ENCODE assay signal across 24 cellular contexts in the genomic region with DNA sequence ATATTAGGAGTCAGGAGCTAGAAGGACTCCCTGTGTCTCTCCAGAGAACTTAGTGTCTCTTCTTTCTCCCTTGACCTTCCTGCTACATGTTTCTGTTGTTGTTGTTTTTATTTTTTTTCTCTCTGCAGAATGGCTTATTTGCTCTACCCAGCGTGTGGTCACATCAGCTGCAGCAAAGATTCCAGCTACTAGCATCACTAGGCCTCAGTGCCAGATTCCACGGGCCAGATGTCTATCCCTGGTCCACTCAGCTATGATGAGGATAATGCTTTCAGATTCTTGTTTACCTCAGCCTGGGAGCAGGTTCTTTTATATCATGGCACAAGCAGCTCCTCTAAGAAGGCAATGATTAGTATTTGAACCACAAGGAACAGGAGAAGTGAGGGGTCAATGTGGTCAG.
A peak's percentile ranks its signal among the peaks of the same experiment; 100 is the strongest.
DNase-seq lines count a peak whose midpoint lies in the region; ATAC-seq, FAIRE-seq and TF ChIP-seq lines count a peak whose summit lies in the region.
"Had no signal": no experiment of that assay in that cellular context is flagged by ENCODE, and none has a peak within 500 bp of the region (broad histone marks: within the 10 kb centered on the region; RNA-seq: fewer than 3 reads in every experiment).

No MANE protein-coding gene starts in this region.

- intact Hi-C loops in HepG2 (cut with micrococcal nuclease; ENCODE audit: unreplicated experiment) (loop anchor here (10.0 kb wide), 1 partner anchor 293 kb away; no protein-coding TSS in a partner anchor), right lobe of liver (cut with DNase I) (no loop called here), IMR-90 (cut with micrococcal nuclease) (no loop called here), stomach (cut with DNase I; ENCODE audit: low total_unique reads) (no loop called here)

- H3K9ac ChIP-seq in HepG2 (ENCODE audit: insufficient read depth, low read depth, low read length) (no peak overlapping the region), IMR-90 (ENCODE audit: low read depth, low read length) (no peak overlapping the region), Karpas-422 (ENCODE audit: low read length) (no peak overlapping the region)

- dilution Hi-C loops in IMR-90 (cut with HindIII; ENCODE audit: low sequenced_read_pairs, unreplicated experiment) = no loop called here

- no peak overlapping the region for H3K56ac ChIP-seq in IMR-90 (ENCODE audit: extremely low read depth, insufficient read depth, low read length)

- no peak overlapping the region for H4K5ac ChIP-seq in IMR-90 (ENCODE audit: low read depth, low read length)

- 0 out of 2 replicates have a peak overlapping the region, but pooled peaks have one; percentile 14 for H3K23ac ChIP-seq in IMR-90 (ENCODE audit: low read depth, low read length)

- no peak overlapping the region for H3K18ac ChIP-seq in IMR-90 (ENCODE audit: low read depth, low read length)

- H3K79me2 ChIP-seq in HepG2 (ENCODE audit: insufficient read depth, low read length) (peaks cover 19% of the 10 kb centered on the region), Karpas-422 (ENCODE audit: low read length) (no peaks in the 10 kb centered on the region)

- H2AK9ac ChIP-seq in IMR-90 (replicated peaks; ENCODE audit: low read depth, low read length, poor library complexity) = no peak overlapping the region

- no peak overlapping the region for H2BK5ac ChIP-seq in IMR-90 (ENCODE audit: low read depth, low read length, poor library complexity, severe bottlenecking)

- WGBS in HepG2 (ENCODE audit: low lambda C conversion rate) = 98% methylated on average over 2 of the region's 2 CpGs
- 100% methylated on average over 1 of the region's 2 CpGs for WGBS in right lobe of liver (ENCODE audit: insufficient coverage, low coverage, low lambda C conversion rate, missing lambda C conversion rate)
- WGBS in IMR-90 (ENCODE audit: extremely low coverage in 2 of 2, insufficient read length in 1 of 2), 2 experiments = no CpG with 5 or more reads among the region's 2 CpGs
- WGBS in stomach, 5 donors = 65 to 87% (median 79%) methylated on average over 2 of the region's 2 CpGs

- H3K14ac ChIP-seq in IMR-90 (replicated peaks; ENCODE audit: low read depth, low read length) = 0 out of 2 replicates have a peak overlapping the region, but pooled peaks have one; percentile 40

- no peak overlapping the region for H4K8ac ChIP-seq in IMR-90 (ENCODE audit: low read depth in 2 of 2, low read length in 2 of 2)

- FAIRE-seq in HepG2 (lab: Jason Lieb, UNC) (no peak), GM12891 (lab: Jason Lieb, UNC) (no peak)
- FAIRE-seq: A549 had no signal

- TF ChIP-seq EP300 in HepG2 (IDR thresholded peaks at IDR 0.05; ENCODE audit: low read depth in 2 of 2, low read length in 2 of 2) = no peak
- TF ChIP-seq EP300 in HepG2 (CRISPR knock-in tag; IDR thresholded peaks at IDR 0.05; ENCODE audit: borderline replicate concordance) = no peak
- TF ChIP-seq EP300 in stomach (IDR thresholded peaks at IDR 0.05) = no peak

- no peak overlapping the region for H2BK20ac ChIP-seq in IMR-90 (ENCODE audit: low read depth, low read length)

- H4K20me1 ChIP-seq in HepG2 (ENCODE audit: insufficient read depth, low read length) = no peaks in the 10 kb centered on the region
- no peaks in the 10 kb centered on the region for H4K20me1 ChIP-seq in IMR-90 (ENCODE audit: insufficient read depth, low read length)
- H4K20me1 ChIP-seq in Karpas-422 (ENCODE audit: insufficient read depth, low read depth, low read length) = no peaks in the 10 kb centered on the region

- no peaks in the 10 kb centered on the region for H3K9me2 ChIP-seq in Karpas-422 (replicated peaks; ENCODE audit: insufficient read depth, low read length)

- no peak overlapping the region for H3K4ac ChIP-seq in IMR-90 (ENCODE audit: low read depth, low read length)

- CTCF ChIA-PET in HepG2 (lab: Yijun Ruan, JAX; ENCODE audit: low intra/inter-chr PET ratio, low total read pairs) = no interaction called here
- CTCF ChIA-PET in IMR-90 (lab: Yijun Ruan, JAX) = interaction anchor here (0.5 to 0.6 kb wide), 2 partner anchors 17 to 221 kb away, joined by 3 read pairs; no protein-coding TSS in a partner anchor

- H3K79me1 ChIP-seq in IMR-90 (ENCODE audit: low read depth in 1 of 2, low read length in 2 of 2) = peaks cover 12 to 13% of the 10 kb centered on the region in 2 experiments; a peak in 3 of 4 replicates

- H3K9me1 ChIP-seq in IMR-90 (ENCODE audit: insufficient read depth, low read length) = no peaks in the 10 kb centered on the region

- TF ChIP-seq CTCF in HepG2 (CRISPR knock-in tag; IDR thresholded peaks at IDR 0.05) (no peak), right lobe of liver (IDR thresholded peaks at IDR 0.05) (no peak), IMR-90 (conservative IDR thresholded peaks at IDR 0.05; ENCODE audit: low read depth, low read length) (no peak), fibroblast of mammary gland (conservative IDR thresholded peaks at IDR 0.05; ENCODE audit: control insufficient read depth, insufficient read depth, low read depth, low read length) (no peak), stomach (IDR thresholded peaks at IDR 0.05) (no peak)

- H3K4me1 ChIP-seq in HepG2 (ENCODE audit: insufficient read depth, low read length) (peaks cover 19% of the 10 kb centered on the region), right lobe of liver (no peaks in the 10 kb centered on the region), IMR-90 (ENCODE audit: control insufficient read depth, insufficient read depth, low read length) (0 out of 2 replicates have a peak, but pooled peaks cover 2% of the 10 kb centered on the region), stomach (peaks cover 15 to 47% (median 35%) of the 10 kb centered on the region in 4 donors), Karpas-422 (ENCODE audit: low read length) (no peaks in the 10 kb centered on the region)
- H3K4me1 ChIP-seq: A549 had no signal

- peaks cover 3 to 8% of the 10 kb centered on the region in 2 experiments; a peak in 3 of 5 replicates for H3K36me3 ChIP-seq in HepG2 (replicated peaks in 1 of 2; ENCODE audit: control insufficient read depth in 1 of 2, insufficient read depth in 2 of 2, low read length in 2 of 2)
- H3K36me3 ChIP-seq in right lobe of liver = no peaks in the 10 kb centered on the region
- no peaks in the 10 kb centered on the region for H3K36me3 ChIP-seq in IMR-90 (ENCODE audit: control insufficient read depth, insufficient read depth, low read length)
- H3K36me3 ChIP-seq in stomach = no peaks in the 10 kb centered on the region
- H3K36me3 ChIP-seq in Karpas-422 (ENCODE audit: insufficient read depth, low read length) = no peaks in the 10 kb centered on the region
- H3K36me3 ChIP-seq: BE2C had no signal

- H2AFZ ChIP-seq in HepG2 (ENCODE audit: low read length) = no peak overlapping the region
- H2AFZ ChIP-seq in IMR-90 (replicated peaks; ENCODE audit: low read length, poor library complexity) = no peak overlapping the region
- no peak overlapping the region for H2AFZ ChIP-seq in Karpas-422 (ENCODE audit: low read length)

- ATAC-seq in HepG2 = no peak
- no peak for ATAC-seq in right lobe of liver
- ATAC-seq in IMR-90 (ENCODE audit: low read depth) = no peak
- ATAC-seq: A549, Panc1 had no signal

- POLR2A ChIA-PET in HepG2 (lab: Yijun Ruan, JAX) (no interaction called here), IMR-90 (lab: Charles Lee; ENCODE audit: unreplicated experiment) (no interaction called here)

- H2BK120ac ChIP-seq in IMR-90 (ENCODE audit: low read depth, low read length) = no peak overlapping the region

- no peak for DNase-seq in HepG2 (ENCODE audit: low spot score)
- no peak for DNase-seq in right lobe of liver
- DNase-seq in IMR-90 = peak; percentile 14
- DNase-seq in fibroblast of mammary gland (ENCODE audit: low read depth) = peak; percentile 4
- no peak for DNase-seq in stomach
- no peak for DNase-seq in activated CD4-positive, alpha-beta T cell treated with anti-CD3 and anti-CD28 coated beads for 48 hours
- DNase-seq in Karpas-422 = no peak
- no peak for DNase-seq in GM12891 (ENCODE audit: insufficient read length, low spot score)
- DNase-seq: BE2C; CD4-positive, CD25-positive, alpha-beta regulatory T cell; COR-L47; DMS53; GOT3; HCEC 1CT; Kasumi-1; NCI-H1092 treated with DMSO at 0.1 percent for 48 hours; NCI-H1436; NCI-H187; NCI-H2081 treated with DMSO at 0.1 percent for 48 hours; NCI-H2171; NCI-H524 treated with DMSO at 0.1 percent for 48 hours; SHP77 treated with DMSO at 0.1 percent for 48 hours had no signal

- TF ChIP-seq POLR2A in HepG2 (IDR thresholded peaks at IDR 0.05; ENCODE audit: insufficient read depth in 1 of 2, low read depth in 2 of 2, low read length in 2 of 2) = no peak
- no peak for TF ChIP-seq POLR2A in right lobe of liver (IDR thresholded peaks at IDR 0.05)
- no peak for TF ChIP-seq POLR2A in IMR-90 (IDR thresholded peaks at IDR 0.05; ENCODE audit: low read depth, low read length)
- TF ChIP-seq POLR2A in stomach (IDR thresholded peaks at IDR 0.05) = no peak
- TF ChIP-seq POLR2A in GM12891 (IDR thresholded peaks at IDR 0.05; ENCODE audit: low read depth, low read length) = no peak

- in situ Hi-C loops in HepG2 (cut with HindIII; ENCODE audit: extremely low pct_ligation_motif_present, low pct_unique_long_range_greater_than_20kb) = loop anchor here (10.0 kb wide), 1 partner anchor 107 kb away; a partner anchor contains a TSS
- in situ Hi-C loops in IMR-90 (cut with MboI; ENCODE audit: low sequenced_read_pairs) = no loop called here

- H3K4me2 ChIP-seq in HepG2 (ENCODE audit: low read depth, low read length) (no peak overlapping the region), IMR-90 (ENCODE audit: low read depth, low read length) (no peak overlapping the region), Karpas-422 (ENCODE audit: low read depth, low read length, poor library complexity, severe bottlenecking) (no peak overlapping the region)
- H3K4me2 ChIP-seq: A549 had no signal

- H3K9me3 ChIP-seq in HepG2 (ENCODE audit: low read length) (no peaks in the 10 kb centered on the region), right lobe of liver (no peaks in the 10 kb centered on the region), IMR-90 (ENCODE audit: control insufficient read depth, insufficient read depth, low read length) (no peaks in the 10 kb centered on the region), stomach (no peaks in the 10 kb centered on the region), Karpas-422 (ENCODE audit: low read length) (no peaks in the 10 kb centered on the region)
- H3K9me3 ChIP-seq: A549, BE2C had no signal

- H2BK15ac ChIP-seq in IMR-90 (ENCODE audit: low read depth, low read length) = no peak overlapping the region

- TF ChIP-seq RAD21 in HepG2 (CRISPR knock-in tag; IDR thresholded peaks at IDR 0.05) (no peak), IMR-90 (IDR thresholded peaks at IDR 0.05; ENCODE audit: low read length) (no peak)

- no TSS peak for BruUV-seq in HepG2 (replicated peaks; lab: Mats Ljungman, UMichigan)
- no TSS peak for BruUV-seq in IMR-90 (replicated peaks; lab: Mats Ljungman, UMichigan)

- H4K91ac ChIP-seq in IMR-90 (ENCODE audit: insufficient read depth, low read depth, low read length) = no peak overlapping the region

- H3K27me3 ChIP-seq in HepG2 (ENCODE audit: control insufficient read depth in 1 of 2, insufficient read depth in 2 of 2, low read length in 2 of 2) (no peaks in the 10 kb centered on the region), right lobe of liver (no peaks in the 10 kb centered on the region), IMR-90 (ENCODE audit: control insufficient read depth, insufficient read depth, low read length) (no peaks in the 10 kb centered on the region), stomach (no peaks in the 10 kb centered on the region), Karpas-422 (ENCODE audit: low read length) (no peaks in the 10 kb centered on the region)
- H3K27me3 ChIP-seq: BE2C had no signal

- no peak overlapping the region for H3K27ac ChIP-seq in HepG2 (ENCODE audit: extremely low read length, insufficient read depth, low read length)
- no peak overlapping the region for H3K27ac ChIP-seq in right lobe of liver
- H3K27ac ChIP-seq in IMR-90 (ENCODE audit: insufficient read depth, low read length) = no peak overlapping the region
- peak overlapping the region in 4 of 5 donors; percentile 11 to 72 (median 40) for H3K27ac ChIP-seq in stomach
- no peak overlapping the region for H3K27ac ChIP-seq in Karpas-422 (ENCODE audit: low read length)
- H3K27ac ChIP-seq: A549 had no signal

- H3K4me3 ChIP-seq in HepG2 (replicated peaks in 1 of 3; ENCODE audit: insufficient read depth in 1 of 3, low read depth in 2 of 3, low read length in 3 of 3) = no peak overlapping the region
- H3K4me3 ChIP-seq in right lobe of liver = no peak overlapping the region
- no peak overlapping the region for H3K4me3 ChIP-seq in IMR-90 (ENCODE audit: insufficient read depth, low read depth, low read length)
- no peak overlapping the region for H3K4me3 ChIP-seq in fibroblast of mammary gland (ENCODE audit: control insufficient read depth, low read depth, low read length)
- H3K4me3 ChIP-seq in stomach = no peak overlapping the region
- no peak overlapping the region for H3K4me3 ChIP-seq in Karpas-422 (ENCODE audit: low read length)
- H3K4me3 ChIP-seq: A549 had no signal

- H2AK5ac ChIP-seq in IMR-90 (ENCODE audit: low read depth, low read length) = no peak overlapping the region

Comparison
In these comparisons a context has a peak if more than half of its experiments do, and no peak if none do; other contexts are left out.
1. DNase-seq: peak in IMR-90 (single experiment) and fibroblast of mammary gland (single experiment); none in HepG2 (single experiment), right lobe of liver (0 of 3), stomach (single experiment), activated CD4-positive, alpha-beta T cell treated with anti-CD3 and anti-CD28 coated beads for 48 hours (single experiment), Karpas-422 (single experiment) and GM12891 (single experiment).
2. H3K27ac ChIP-seq: peak in stomach (4 of 5); none in HepG2 (single experiment), right lobe of liver (0 of 3), IMR-90 (single experiment) and Karpas-422 (single experiment).